Comparison of ENCODE assay signal across 14 cellular contexts in genomic region chr11:117037952-117038350, GRCh38.
A peak's percentile ranks its signal among the peaks of the same experiment; 100 is the strongest.
DNase-seq lines count a peak whose midpoint lies in the region; ATAC-seq and TF ChIP-seq lines count a peak whose summit lies in the region.
"Had no signal": no experiment of that assay in that cellular context is flagged by ENCODE, and none has a peak within 500 bp of the region (broad histone marks: within the 10 kb centered on the region; RNA-seq: fewer than 3 reads in every experiment).

No MANE protein-coding gene starts in this region.

- no peak for DNase-seq in activated CD4-positive, alpha-beta T cell treated with anti-CD3 and anti-CD28 coated beads, Interleukin-2, amount 10 ng/mL, durations not matched to agents 7 days and 5 days
- DNase-seq in activated CD4-positive, alpha-beta T cell treated with anti-CD3 and anti-CD28 coated beads, Interleukin-2, amount 50 U/mL, for 1 hour = no peak
- DNase-seq in OCI-M1 (lab: John Stamatoyannopoulos, UW) (peak; percentile 44), progenitor cell of endocrine pancreas (ENCODE audit: low spot score, unreplicated experiment) (no peak), PC-3 (no peak), HuH-7.5 (ENCODE audit: low spot score) (no peak), NAMALWA (ENCODE audit: low spot score) (no peak)
- DNase-seq: DMS 273 treated with DMSO at 0.1 percent for 48 hours, heart right ventricle, left lung had no signal

- H3K9me2 ChIP-seq in PC-3 (replicated peaks; ENCODE audit: low read length) = no peaks in the 10 kb centered on the region

- no peaks in the 10 kb centered on the region for H3K27me3 Mint-ChIP-seq in activated CD4-positive, alpha-beta T cell treated with anti-CD3 and anti-CD28 coated beads, Interleukin-2, amount 10 ng/mL, durations not matched to agents 7 days and 5 days
- H3K27me3 Mint-ChIP-seq in progenitor cell of endocrine pancreas = no peaks in the 10 kb centered on the region

- BruUV-seq in PC-3 (replicated peaks; lab: Mats Ljungman, UMichigan) = no TSS peak

- ATAC-seq in PC-3 = no peak
- ATAC-seq: A549 had no signal

- TF ChIP-seq CTCF in progenitor cell of endocrine pancreas (IDR thresholded peaks at IDR 0.05; ENCODE audit: unreplicated experiment) = no peak
- no peak for TF ChIP-seq CTCF in PC-3 (conservative IDR thresholded peaks at IDR 0.05; ENCODE audit: low read depth, low read length)

- H3K4me1 ChIP-seq in PC-3 (ENCODE audit: insufficient read depth, low read length) = peaks cover 15% of the 10 kb centered on the region

- H3K9me3 Mint-ChIP-seq in activated CD4-positive, alpha-beta T cell treated with anti-CD3 and anti-CD28 coated beads, Interleukin-2, amount 10 ng/mL, durations not matched to agents 7 days and 5 days = no peaks in the 10 kb centered on the region
- H3K9me3 Mint-ChIP-seq in progenitor cell of endocrine pancreas (ENCODE audit: low read depth) = no peaks in the 10 kb centered on the region

- H3K27ac ChIP-seq in cingulate gyrus (ENCODE audit: low read depth, low read length) (peak overlapping the region; percentile 86), PC-3 (ENCODE audit: low read length) (no peak overlapping the region)
- H3K27ac ChIP-seq: A549, epithelial cell of prostate, left lung had no signal

- H3K4me2 ChIP-seq in PC-3 (ENCODE audit: low read length) = no peak overlapping the region
- H3K4me2 ChIP-seq: A549 had no signal

- CTCF ChIA-PET in activated CD4-positive, alpha-beta T cell treated with anti-CD3 and anti-CD28 coated beads, Interleukin-2, amount 10 ng/mL, durations not matched to agents 7 days and 5 days (lab: Charles Lee) = no interaction called here
- CTCF ChIA-PET in PC-3 (lab: Charles Lee) = no interaction called here

- H3K79me2 ChIP-seq in PC-3 (ENCODE audit: low read length) = peaks cover 46% of the 10 kb centered on the region

- H3K9ac ChIP-seq in PC-3 (ENCODE audit: low read length) = no peak overlapping the region

- H3K27me3 ChIP-seq in PC-3 (ENCODE audit: low read length) = no peaks in the 10 kb centered on the region
- H3K27me3 ChIP-seq: heart right ventricle, left lung had no signal

- peak overlapping the region; percentile 15 for H3K27ac Mint-ChIP-seq in activated CD4-positive, alpha-beta T cell treated with anti-CD3 and anti-CD28 coated beads, Interleukin-2, amount 10 ng/mL, durations not matched to agents 7 days and 5 days
- peak overlapping the region; percentile 1 for H3K27ac Mint-ChIP-seq in progenitor cell of endocrine pancreas

- no peaks in the 10 kb centered on the region for H3K36me3 ChIP-seq in PC-3 (ENCODE audit: low read depth, low read length)
- H3K36me3 ChIP-seq: heart right ventricle, left lung had no signal

- intact Hi-C loops in PC-3 (cut with micrococcal nuclease) = no loop called here

- POLR2A ChIA-PET in activated CD4-positive, alpha-beta T cell treated with anti-CD3 and anti-CD28 coated beads, Interleukin-2, amount 10 ng/mL, durations not matched to agents 7 days and 5 days (lab: Charles Lee) = no interaction called here
- POLR2A ChIA-PET in PC-3 (lab: Charles Lee; ENCODE audit: unreplicated experiment) = no interaction called here

- H2AFZ ChIP-seq in PC-3 (ENCODE audit: low read length) = no peak overlapping the region

- H3K4me3 Mint-ChIP-seq in activated CD4-positive, alpha-beta T cell treated with anti-CD3 and anti-CD28 coated beads, Interleukin-2, amount 10 ng/mL, durations not matched to agents 7 days and 5 days = no peak overlapping the region
- H3K4me3 Mint-ChIP-seq in progenitor cell of endocrine pancreas (ENCODE audit: low read depth) = no peak overlapping the region

- H3F3A ChIP-seq in PC-3 (ENCODE audit: low read length, unreplicated experiment) = no peaks in the 10 kb centered on the region

- peaks cover 21% of the 10 kb centered on the region for H4K20me1 ChIP-seq in PC-3 (ENCODE audit: low read length)

- H3K9me3 ChIP-seq in PC-3 (ENCODE audit: low read length) = no peaks in the 10 kb centered on the region
- H3K9me3 ChIP-seq: A549, heart right ventricle, left lung had no signal

- H3K36me3 Mint-ChIP-seq in activated CD4-positive, alpha-beta T cell treated with anti-CD3 and anti-CD28 coated beads, Interleukin-2, amount 10 ng/mL, durations not matched to agents 7 days and 5 days (ENCODE audit: low read depth) = peaks cover 3% of the 10 kb centered on the region
- H3K36me3 Mint-ChIP-seq in progenitor cell of endocrine pancreas (ENCODE audit: insufficient read depth) = peaks cover 1% of the 10 kb centered on the region

- H3K4me1 Mint-ChIP-seq in activated CD4-positive, alpha-beta T cell treated with anti-CD3 and anti-CD28 coated beads, Interleukin-2, amount 10 ng/mL, durations not matched to agents 7 days and 5 days = peaks cover 32% of the 10 kb centered on the region
- H3K4me1 Mint-ChIP-seq in progenitor cell of endocrine pancreas (ENCODE audit: low read depth) = peaks cover 28% of the 10 kb centered on the region

- no peak overlapping the region for H3K4me3 ChIP-seq in PC-3 (ENCODE audit: low read length)
- H3K4me3 ChIP-seq: A549, heart right ventricle, left lung, skin epidermis had no signal
